In the genomic region with DNA sequence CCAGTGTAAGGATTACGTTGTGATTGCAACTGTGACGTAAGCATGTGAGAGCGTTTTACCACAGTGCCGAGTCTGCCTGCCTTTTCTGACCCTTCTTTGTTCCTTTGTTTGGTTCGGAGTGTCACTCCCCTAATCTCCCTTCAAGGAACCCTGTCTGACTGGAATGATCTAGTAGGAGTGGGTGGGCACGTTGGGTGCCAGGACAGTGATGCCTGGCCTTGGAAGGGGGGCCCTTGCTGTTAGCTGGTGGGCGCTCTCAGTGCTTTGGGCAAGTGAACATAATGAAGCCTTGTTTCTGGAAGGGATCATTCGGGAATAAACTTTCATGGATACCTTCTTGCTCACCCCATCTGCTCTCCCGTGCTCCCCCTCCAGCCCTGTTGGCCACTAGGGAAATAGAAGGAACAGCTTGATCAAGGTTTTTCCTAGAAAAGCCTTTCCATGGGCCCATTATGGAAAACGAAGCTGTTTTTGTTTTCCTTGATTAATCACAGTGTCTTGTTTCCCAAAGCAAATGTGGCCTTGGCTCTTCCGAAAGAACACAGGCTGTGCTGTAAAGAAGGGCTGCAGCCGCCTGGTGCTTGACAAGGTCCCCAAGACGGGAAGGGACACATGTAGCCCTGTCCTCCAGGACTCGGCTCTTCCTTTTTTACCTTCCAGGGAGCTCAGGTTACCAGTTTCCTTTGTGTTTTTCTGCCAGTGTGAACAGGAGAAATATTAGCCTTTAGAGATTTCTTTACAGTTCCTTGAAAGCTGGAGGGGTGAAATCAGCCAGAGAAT, we compare ENCODE assay signal across 1 cellular context.
TF ChIP-seq lines count a peak whose summit lies in the region.

No MANE protein-coding gene starts in this region.

TF ChIP-seq in IMR-90, 13 proteins besides CTCF, POLR2A, EP300 and RAD21:
- TF ChIP-seq, protein P1, sequence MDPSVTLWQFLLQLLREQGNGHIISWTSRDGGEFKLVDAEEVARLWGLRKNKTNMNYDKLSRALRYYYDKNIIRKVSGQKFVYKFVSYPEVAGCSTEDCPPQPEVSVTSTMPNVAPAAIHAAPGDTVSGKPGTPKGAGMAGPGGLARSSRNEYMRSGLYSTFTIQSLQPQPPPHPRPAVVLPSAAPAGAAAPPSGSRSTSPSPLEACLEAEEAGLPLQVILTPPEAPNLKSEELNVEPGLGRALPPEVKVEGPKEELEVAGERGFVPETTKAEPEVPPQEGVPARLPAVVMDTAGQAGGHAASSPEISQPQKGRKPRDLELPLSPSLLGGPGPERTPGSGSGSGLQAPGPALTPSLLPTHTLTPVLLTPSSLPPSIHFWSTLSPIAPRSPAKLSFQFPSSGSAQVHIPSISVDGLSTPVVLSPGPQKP (IDR thresholded peaks at IDR 0.05; ENCODE audit: borderline replicate concordance, low read depth, low read length), result no peak
- TF ChIP-seq MAZ (IDR thresholded peaks at IDR 0.05; ENCODE audit: borderline replicate concordance, low read depth, low read length) (no peak), SMC3 (IDR thresholded peaks at IDR 0.05; ENCODE audit: low read depth, low read length) (no peak), CHD1 (IDR thresholded peaks at IDR 0.05; ENCODE audit: low read depth, low read length) (no peak), NFE2L2 (IDR thresholded peaks at IDR 0.05; ENCODE audit: low read depth, low read length) (no peak), RFX5 (IDR thresholded peaks at IDR 0.05; ENCODE audit: low read depth, low read length) (no peak), CEBPB (IDR thresholded peaks at IDR 0.05; ENCODE audit: low read depth, low read length) (no peak), MXI1 (IDR thresholded peaks at IDR 0.05; ENCODE audit: borderline replicate concordance, low read depth, low read length) (no peak), FOS (IDR thresholded peaks at IDR 0.05; ENCODE audit: low read depth, low read length) (no peak), BHLHE40 (IDR thresholded peaks at IDR 0.05; ENCODE audit: low read depth, low read length) (no peak), MAFK (IDR thresholded peaks at IDR 0.05; ENCODE audit: low read depth, low read length) (no peak), RCOR1 (IDR thresholded peaks at IDR 0.05; ENCODE audit: insufficient replicate concordance, low read length) (no peak)
- TF ChIP-seq, protein P2, sequence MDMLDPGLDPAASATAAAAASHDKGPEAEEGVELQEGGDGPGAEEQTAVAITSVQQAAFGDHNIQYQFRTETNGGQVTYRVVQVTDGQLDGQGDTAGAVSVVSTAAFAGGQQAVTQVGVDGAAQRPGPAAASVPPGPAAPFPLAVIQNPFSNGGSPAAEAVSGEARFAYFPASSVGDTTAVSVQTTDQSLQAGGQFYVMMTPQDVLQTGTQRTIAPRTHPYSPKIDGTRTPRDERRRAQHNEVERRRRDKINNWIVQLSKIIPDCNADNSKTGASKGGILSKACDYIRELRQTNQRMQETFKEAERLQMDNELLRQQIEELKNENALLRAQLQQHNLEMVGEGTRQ (IDR thresholded peaks at IDR 0.05; ENCODE audit: low read depth, low read length), result no peak
